Comparison of ENCODE assay signal across 21 cellular contexts in the genomic region with DNA sequence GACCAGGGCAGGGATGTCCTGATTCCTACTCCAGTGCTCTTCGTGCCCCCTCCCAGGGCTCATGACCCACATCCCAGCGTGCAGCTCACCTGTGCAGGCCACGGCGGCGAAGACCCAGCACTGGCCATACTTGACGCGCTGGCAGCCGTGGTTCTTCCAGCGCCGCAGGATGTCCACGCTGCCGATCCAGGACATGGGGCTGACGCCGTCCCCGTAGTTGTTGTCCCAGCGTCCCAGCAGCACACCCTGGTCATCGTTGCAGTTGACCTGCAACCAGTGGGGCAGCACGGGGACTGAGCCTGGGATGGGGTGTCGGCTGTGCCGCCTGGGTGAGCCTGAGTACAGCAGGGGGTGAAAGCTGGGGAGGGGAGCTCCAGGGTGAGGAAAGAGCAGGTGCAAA. TPM values are rescaled to one million over a fixed set of nuclear protein-coding genes. Genes with fewer than 3 reads are reported as not detected.
"Had no signal": no experiment of that assay in that cellular context is flagged by ENCODE, and none has a peak within 500 bp of the region (broad histone marks: within the 10 kb centered on the region; RNA-seq: fewer than 3 reads in every experiment).

No MANE protein-coding gene starts in this region.

- H3K27ac ChIP-seq: adrenal gland had no signal

- H3K4me3 Mint-ChIP-seq: activated B cell treated with CpG ODN at 0.5 μM for 24 hours; activated CD4-positive, alpha-beta T cell treated with anti-CD3 and anti-CD28 coated beads for 36 hours; activated naive CD8-positive, alpha-beta T cell; activated T-cell treated with anti-CD3 and anti-CD28 coated beads, Interleukin-2, amount 50 U/mL, for 24 hours; activated T-helper 17 cell treated with anti-CD3 and anti-CD28 coated beads, Interleukin-2, amount 50 U/mL, for 72 hours; naive thymus-derived CD4-positive, alpha-beta T cell; neural crest cell; T-helper 17 cell had no signal

- H3K4me3 ChIP-seq: adrenal gland, coronary artery, lung had no signal

- H3K27ac Mint-ChIP-seq: activated B cell treated with CpG ODN at 0.5 μM for 24 hours; activated CD4-positive, alpha-beta T cell treated with anti-CD3 and anti-CD28 coated beads for 36 hours; activated naive CD8-positive, alpha-beta T cell; activated T-cell treated with anti-CD3 and anti-CD28 coated beads, Interleukin-2, amount 50 U/mL, for 24 hours; activated T-helper 17 cell treated with anti-CD3 and anti-CD28 coated beads, Interleukin-2, amount 50 U/mL, for 72 hours; T-helper 17 cell had no signal

- H3K9me3 Mint-ChIP-seq: activated B cell treated with CpG ODN at 0.5 μM for 24 hours; activated T-cell treated with anti-CD3 and anti-CD28 coated beads, Interleukin-2, amount 50 U/mL, for 24 hours; activated T-helper 17 cell treated with anti-CD3 and anti-CD28 coated beads, Interleukin-2, amount 50 U/mL, for 72 hours; neural crest cell had no signal

- H3K36me3 Mint-ChIP-seq: activated naive CD8-positive, alpha-beta T cell; naive thymus-derived CD4-positive, alpha-beta T cell had no signal

- H3K4me1 Mint-ChIP-seq: activated CD4-positive, alpha-beta T cell treated with anti-CD3 and anti-CD28 coated beads for 36 hours; activated T-helper 17 cell treated with anti-CD3 and anti-CD28 coated beads, Interleukin-2, amount 50 U/mL, for 72 hours had no signal

- FAIRE-seq: astrocyte, keratinocyte had no signal

- ATAC-seq: activated CD4-positive, alpha-beta T cell treated with anti-CD3 and anti-CD28 coated beads for 36 hours; activated T-helper 17 cell treated with anti-CD3 and anti-CD28 coated beads, Interleukin-2, amount 50 U/mL, for 72 hours; naive thymus-derived CD4-positive, alpha-beta T cell; stimulated activated naive CD8-positive, alpha-beta T cell treated with anti-CD3 and anti-CD28 coated beads, Interleukin-15, Interleukin-2, amounts not matched to agents 100 U/mL and 50 U/mL, for 24 hours; T-helper 17 cell had no signal

- H3K27me3 ChIP-seq: adrenal gland had no signal

- H3K27me3 Mint-ChIP-seq: activated B cell treated with CpG ODN at 0.5 μM for 24 hours; activated CD4-positive, alpha-beta T cell treated with anti-CD3 and anti-CD28 coated beads for 36 hours; activated T-cell treated with anti-CD3 and anti-CD28 coated beads, Interleukin-2, amount 50 U/mL, for 24 hours had no signal

- DNase-seq: activated B cell treated with CpG ODN at 0.5 μM for 24 hours; activated CD4-positive, alpha-beta T cell treated with anti-CD3 and anti-CD28 coated beads for 36 hours; activated CD4-positive, alpha-beta T cell treated with anti-CD3 and anti-CD28 coated beads, Interleukin-2, amount 50 U/mL, for 4 hours; activated CD8-positive, alpha-beta memory T cell treated with anti-CD3 and anti-CD28 coated beads for 24 hours; activated CD8-positive, alpha-beta memory T cell treated with anti-CD3 and anti-CD28 coated beads, Interleukin-2, amount 50 U/mL, for 4 hours; activated naive CD4-positive, alpha-beta T cell; activated T-cell treated with anti-CD3 and anti-CD28 coated beads, Interleukin-2, amount 50 U/mL, for 24 hours; adrenal gland; foreskin fibroblast; naive thymus-derived CD4-positive, alpha-beta T cell; retina; stimulated activated CD4-positive, alpha-beta T cell treated with anti-CD3 and anti-CD28 coated beads, Interleukin-4, amount 100 ng/mL, for 24 hours; stimulated activated naive CD8-positive, alpha-beta T cell treated with anti-CD3 and anti-CD28 coated beads, Interleukin-15, Interleukin-2, amounts not matched to agents 100 U/mL and 50 U/mL, for 24 hours; T-helper 17 cell had no signal

- H3K9me3 ChIP-seq: adrenal gland had no signal

RNA-seq across cellular contexts. Expression of gene TGM2, which starts 18.4 kb away (rescaled TPM):
- polyA plus RNA-seq: naive thymus-derived CD4-positive, alpha-beta T cell had no signal
